1 cellular context compared by ENCODE assay signal in the genomic region with DNA sequence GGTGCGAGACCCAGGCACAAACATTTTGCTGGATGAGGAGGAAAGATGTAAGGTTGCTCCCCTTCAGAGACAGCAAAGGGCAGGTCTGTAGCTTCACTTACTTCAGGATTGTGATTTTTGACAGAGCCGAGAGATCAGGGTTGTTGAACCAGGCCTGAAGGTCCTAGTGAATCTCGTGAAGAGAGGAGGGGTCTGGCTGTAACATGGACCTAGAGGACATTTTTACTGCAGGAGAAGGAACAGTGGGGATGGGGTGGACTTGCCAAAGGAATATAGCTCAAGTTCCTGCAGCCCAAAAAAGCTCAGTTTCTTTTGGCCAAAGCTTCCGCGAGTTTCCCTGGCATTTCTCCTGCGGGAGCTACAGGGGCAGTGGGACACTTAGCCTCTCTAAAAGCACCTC.
TF ChIP-seq lines count a peak whose summit lies in the region.

No MANE protein-coding gene starts in this region.

TF ChIP-seq in IMR-90, 13 proteins besides CTCF, POLR2A, EP300 and RAD21:
- TF ChIP-seq SMC3 (IDR thresholded peaks at IDR 0.05; ENCODE audit: low read depth, low read length) (no peak), CHD1 (IDR thresholded peaks at IDR 0.05; ENCODE audit: low read depth, low read length) (no peak), RFX5 (IDR thresholded peaks at IDR 0.05; ENCODE audit: low read depth, low read length) (no peak)
